ENCODE assay signal across 1 cellular context in the genomic region with DNA sequence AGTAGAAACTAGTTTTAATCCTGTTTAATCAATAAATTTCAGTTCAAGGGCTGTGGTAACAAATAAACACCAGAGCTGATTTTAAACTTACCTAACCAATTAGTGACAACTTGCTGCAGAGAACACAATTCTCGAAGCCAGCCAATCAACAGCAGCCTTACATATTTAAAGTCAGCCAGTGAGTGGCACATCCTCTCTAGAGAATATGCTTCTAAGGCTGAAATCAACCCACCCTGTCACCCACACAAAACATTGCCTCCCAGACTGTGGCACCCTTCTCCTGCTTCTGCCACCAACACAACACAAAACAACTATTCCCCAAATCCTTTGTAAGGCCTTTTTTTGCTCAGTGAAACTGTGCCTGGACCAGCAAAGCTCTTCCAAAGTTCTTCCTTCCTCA.
TF ChIP-seq lines count a peak whose summit lies in the region.

No MANE protein-coding gene starts in this region.

TF ChIP-seq in H1, 55 proteins besides CTCF, POLR2A, EP300 and RAD21:
- TF ChIP-seq SUZ12 (IDR thresholded peaks at IDR 0.05; ENCODE audit: low read length) (no peak), TCF12 (IDR thresholded peaks at IDR 0.05; ENCODE audit: low read depth, low read length) (no peak), BACH1 (IDR thresholded peaks at IDR 0.05; ENCODE audit: low read length) (no peak), SP1 (IDR thresholded peaks at IDR 0.05; ENCODE audit: low read depth, low read length) (no peak), PHF8 (conservative IDR thresholded peaks at IDR 0.05; ENCODE audit: low read depth, low read length) (no peak), CTBP2 (IDR thresholded peaks at IDR 0.05; ENCODE audit: borderline replicate concordance, insufficient read depth, insufficient read length, low read length) (no peak), KDM5A (IDR thresholded peaks at IDR 0.05; ENCODE audit: low read length) (no peak), ASH2L (IDR thresholded peaks at IDR 0.05; ENCODE audit: low read length) (no peak), SP4 (IDR thresholded peaks at IDR 0.05; ENCODE audit: low read length) (no peak), KDM4A (IDR thresholded peaks at IDR 0.05; ENCODE audit: low read depth, low read length, severe bottlenecking) (no peak), GABPA (IDR thresholded peaks at IDR 0.05; ENCODE audit: borderline replicate concordance, insufficient read depth, low read length) (no peak), ZNF274 (IDR thresholded peaks at IDR 0.05; ENCODE audit: borderline replicate concordance, extremely low read depth, low read length) (no peak), POU5F1 (IDR thresholded peaks at IDR 0.05; ENCODE audit: low read depth, low read length) (no peak), GTF2F1 (IDR thresholded peaks at IDR 0.05; ENCODE audit: borderline replicate concordance, low read depth, low read length) (no peak), RBBP5 (IDR thresholded peaks at IDR 0.05; ENCODE audit: borderline replicate concordance, low read depth, low read length) (no peak), TEAD4 (IDR thresholded peaks at IDR 0.05; ENCODE audit: low read depth, low read length) (no peak)
- TF ChIP-seq, protein P1, sequence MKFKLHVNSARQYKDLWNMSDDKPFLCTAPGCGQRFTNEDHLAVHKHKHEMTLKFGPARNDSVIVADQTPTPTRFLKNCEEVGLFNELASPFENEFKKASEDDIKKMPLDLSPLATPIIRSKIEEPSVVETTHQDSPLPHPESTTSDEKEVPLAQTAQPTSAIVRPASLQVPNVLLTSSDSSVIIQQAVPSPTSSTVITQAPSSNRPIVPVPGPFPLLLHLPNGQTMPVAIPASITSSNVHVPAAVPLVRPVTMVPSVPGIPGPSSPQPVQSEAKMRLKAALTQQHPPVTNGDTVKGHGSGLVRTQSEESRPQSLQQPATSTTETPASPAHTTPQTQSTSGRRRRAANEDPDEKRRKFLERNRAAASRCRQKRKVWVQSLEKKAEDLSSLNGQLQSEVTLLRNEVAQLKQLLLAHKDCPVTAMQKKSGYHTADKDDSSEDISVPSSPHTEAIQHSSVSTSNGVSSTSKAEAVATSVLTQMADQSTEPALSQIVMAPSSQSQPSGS (IDR thresholded peaks at IDR 0.05; ENCODE audit: low read length) = no peak
